8 cellular contexts compared by ENCODE assay signal in genomic region chr1:221839794-221840395, GRCh38.
DNase-seq lines count a peak whose midpoint lies in the region; ATAC-seq, FAIRE-seq and TF ChIP-seq lines count a peak whose summit lies in the region.

No MANE protein-coding gene starts in this region.

- peak; percentile 81 for ATAC-seq in left ventricle myocardium superior

- intact Hi-C loops in left ventricle myocardium superior (cut with micrococcal nuclease) = no loop called here

- FAIRE-seq in H54 (lab: Jason Lieb, UNC) = peak; percentile 80

- no peak for TF ChIP-seq POLR2A in H54 (IDR thresholded peaks at IDR 0.05; ENCODE audit: low read depth, low read length)

- peak; percentile 50 for DNase-seq in GM03348 (ENCODE audit: low spot score)
- peak; percentile 57 for DNase-seq in H54 (ENCODE audit: insufficient read length, low spot score)
- peak; percentile 43 for DNase-seq in NCI-H69 (lab: John Stamatoyannopoulos, UW)
- DNase-seq in activated T-helper 1 cell treated with anti-CD3 and anti-CD28 coated beads, Interleukin-2, amount 50 U/mL, for 16 hours (ENCODE audit: low read depth in 1 of 2, low spot score in 1 of 2) = peak; percentile 29 to 62
- DNase-seq in left ventricle myocardium superior = peak; percentile 75
- DNase-seq in stimulated activated CD8-positive, alpha-beta memory T cell treated with anti-CD3 and anti-CD28 coated beads, Interleukin-12 subunit alpha, Interleukin-12 subunit beta, amount 100 ng/mL, for 1 hour (ENCODE audit: low read depth) = peak; percentile 45
- DNase-seq in NCI-H1694 (lab: John Stamatoyannopoulos, UW) = no peak
- no peak for DNase-seq in NCI-H1048 (lab: John Stamatoyannopoulos, UW)

Comparison
In these comparisons a context has a peak if more than half of its experiments do, and no peak if none do; other contexts are left out.
1. DNase-seq: peak in GM03348 (single experiment), H54 (single experiment), NCI-H69 (single experiment), activated T-helper 1 cell treated with anti-CD3 and anti-CD28 coated beads, Interleukin-2, amount 50 U/mL, for 16 hours (2 of 2), left ventricle myocardium superior (single experiment) and stimulated activated CD8-positive, alpha-beta memory T cell treated with anti-CD3 and anti-CD28 coated beads, Interleukin-12 subunit alpha, Interleukin-12 subunit beta, amount 100 ng/mL, for 1 hour (single experiment); none in NCI-H1694 (single experiment) and NCI-H1048 (single experiment).